8 cellular contexts compared by ENCODE assay signal in the genomic region with DNA sequence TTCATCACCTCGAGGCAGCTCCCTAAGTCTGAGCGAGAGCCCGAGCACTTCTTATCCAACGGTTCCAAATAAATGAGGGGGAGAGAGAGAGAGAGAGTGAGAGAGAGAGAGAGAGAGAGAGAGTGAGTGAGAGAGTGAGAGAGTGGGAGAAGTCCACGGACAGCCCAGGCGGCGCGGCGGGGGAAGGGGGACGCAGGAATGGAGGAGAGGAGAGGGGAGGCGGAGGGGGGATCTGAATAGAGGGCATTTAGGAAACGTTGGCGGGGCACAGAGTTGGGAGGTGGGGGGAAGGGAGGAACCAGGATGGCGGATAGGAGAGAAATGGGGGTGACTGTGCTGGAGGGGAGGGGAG. TPM values are rescaled to one million over a fixed set of nuclear protein-coding genes. Genes with fewer than 3 reads are reported as not detected.
DNase-seq lines count a peak whose midpoint lies in the region; ATAC-seq lines count a peak whose summit lies in the region.

No MANE protein-coding gene starts in this region.

- intact Hi-C loops in aorta (cut with DNase I): loop anchor here (2.0 to 10.0 kb wide), 8 partner anchors 88 to 1095 kb away; no protein-coding TSS in a partner anchor

- H3K9me3 ChIP-seq in mesodermal cell (ENCODE audit: control insufficient read depth, low read length): no peaks in the 10 kb centered on the region
- no peaks in the 10 kb centered on the region for H3K9me3 ChIP-seq in aorta (ENCODE audit: control insufficient read depth, low read length)

- H3K4me1 ChIP-seq in mesodermal cell (ENCODE audit: control insufficient read depth, insufficient read depth, low read length, poor library complexity, severe bottlenecking) (peaks cover 13% of the 10 kb centered on the region), aorta (ENCODE audit: control insufficient read depth in 1 of 2, insufficient read depth in 2 of 2, low read length in 2 of 2) (no peaks in the 10 kb centered on the region)

- ATAC-seq in aorta (ENCODE audit: low FRiP score) (peak; percentile 61), HG03135 (IDR thresholded peaks at IDR 0.05; ENCODE audit: unreplicated experiment) (no peak)

- H3K4me3 ChIP-seq in mesodermal cell (ENCODE audit: extremely low read depth, insufficient read depth, low read length, poor library complexity, severe bottlenecking) (peak overlapping the region; percentile 93), aorta (ENCODE audit: low read length in 2 of 2) (peak overlapping the region; percentile 35 to 72)

- no peaks in the 10 kb centered on the region for H3K27me3 ChIP-seq in aorta (ENCODE audit: control insufficient read depth in 1 of 2, insufficient read depth in 2 of 2, low read length in 1 of 2)

- DNase-seq in ELR (ENCODE audit: low read depth) (peak; percentile 52), NCI-H1092 treated with DMSO at 0.1 percent for 48 hours (lab: John Stamatoyannopoulos, UW) (peak; percentile 83), cerebellar cortex (ENCODE audit: low spot score) (peak; percentile 21), aorta (peak; percentile 74 to 84), GDM1 (lab: John Stamatoyannopoulos, UW) (no peak)
- DNase-seq in activated naive CD4-positive, alpha-beta T cell (lab: John Stamatoyannopoulos, UW): no peak

- WGBS in mesodermal cell (ENCODE audit: insufficient coverage in 2 of 2), 2 experiments: 0 to 1% methylated on average over 4 to 9 of the region's 14 CpGs
- WGBS in aorta, 2 donors: 1 to 2% methylated on average over 12 to 14 of the region's 14 CpGs

- H3K36me3 ChIP-seq in mesodermal cell (ENCODE audit: control insufficient read depth, insufficient read depth, low read length) (peaks cover 13% of the 10 kb centered on the region), aorta (ENCODE audit: control insufficient read depth in 1 of 2, insufficient read depth in 2 of 2, low read length in 1 of 2) (no peaks in the 10 kb centered on the region)

- H3K27ac ChIP-seq in mesodermal cell (ENCODE audit: low read depth, low read length, severe bottlenecking) (peak overlapping the region; percentile 33), aorta (ENCODE audit: low read depth in 1 of 2, low read length in 2 of 2) (no peak overlapping the region)

RNA-seq across cellular contexts. Expression of gene BASP1, which starts 0.5 kb away (rescaled TPM):
- polyA plus RNA-seq in mesodermal cell (2013, experiment 1 of 2): 133 TPM
- 116 TPM for polyA plus RNA-seq in mesodermal cell (2013, experiment 2 of 2)
- 10 to 100 TPM; 45.6 to 51.5 TPM for total RNA-seq in aorta
- 10 to 100 TPM; 30.1 to 53.0 TPM for polyA plus RNA-seq in aorta

Comparison
In these comparisons a context has a peak if more than half of its experiments do, and no peak if none do; other contexts are left out.
1. DNase-seq: peak in ELR (single experiment), NCI-H1092 treated with DMSO at 0.1 percent for 48 hours (single experiment), cerebellar cortex (single experiment) and aorta (2 of 2); none in GDM1 (single experiment) and activated naive CD4-positive, alpha-beta T cell (0 of 4).